Comparison of ENCODE assay signal across 1 cellular context in the genomic region with DNA sequence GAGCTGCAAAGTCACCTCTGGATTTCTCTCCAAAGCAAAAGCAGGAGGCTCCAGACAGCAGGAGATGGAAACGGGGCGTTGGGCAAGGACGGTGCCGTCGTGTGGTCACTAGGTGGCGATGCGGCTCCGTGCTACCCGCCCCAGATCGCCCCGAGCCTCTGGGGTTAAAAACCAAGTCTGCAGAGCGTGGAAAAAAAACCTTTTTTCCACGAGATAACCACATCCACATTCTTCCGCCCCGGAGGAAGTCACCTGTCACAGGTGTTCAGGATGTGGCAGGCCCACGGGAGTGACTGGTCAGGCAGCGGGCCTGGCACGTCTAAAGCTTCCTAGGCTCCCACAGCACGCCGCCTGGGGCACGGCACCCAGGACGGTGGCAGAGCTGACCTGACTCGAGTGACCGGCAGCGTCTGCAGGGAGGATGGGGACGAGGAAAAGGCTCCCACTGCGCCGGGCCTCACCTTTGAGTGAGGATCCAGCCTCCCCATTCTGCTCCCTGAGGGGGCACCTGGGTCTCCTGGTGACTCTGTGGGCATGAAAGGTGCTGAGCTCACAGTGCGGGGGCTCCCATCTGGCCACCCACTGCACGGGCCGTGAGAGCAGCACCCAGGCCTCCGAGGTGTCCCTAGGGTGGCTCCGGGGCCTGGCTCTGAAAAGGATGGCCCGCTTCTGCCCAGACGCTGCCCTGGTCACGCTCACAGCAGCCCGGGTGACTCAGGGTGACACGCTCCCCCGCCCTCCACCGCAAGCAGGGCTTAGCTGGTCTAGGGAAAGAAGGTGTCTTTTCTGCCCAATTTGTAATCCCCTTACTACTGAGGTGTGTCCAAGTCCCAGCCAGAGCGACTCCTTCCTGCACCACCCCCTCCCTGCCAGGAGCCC.
TF ChIP-seq lines count a peak whose summit lies in the region.

No MANE protein-coding gene starts in this region.

TF ChIP-seq in K562, 482 proteins besides CTCF, POLR2A, EP300 and RAD21 (continued from another document and continues in another):
- TF ChIP-seq JUND (IDR thresholded peaks at IDR 0.05; ENCODE audit: borderline replicate concordance, low read depth, low read length) (no peak), JUND (tag; IDR thresholded peaks at IDR 0.05; ENCODE audit: borderline replicate concordance, low read depth, low read length) (peak; percentile 27; the same call in 1 of the 3 replicates), EGR1 (conservative IDR thresholded peaks at IDR 0.05) (no peak), ZC3H8 (IDR thresholded peaks at IDR 0.05) (no peak), HMGN3 (IDR thresholded peaks at IDR 0.05; ENCODE audit: borderline replicate concordance, extremely low read depth, insufficient read length, low read depth, low read length) (peak; percentile 8), NR2C1 (IDR thresholded peaks at IDR 0.05) (no peak), NR2C1 (tag; IDR thresholded peaks at IDR 0.05) (no peak), ZNF668 (CRISPR knock-in tag; IDR thresholded peaks at IDR 0.05) (no peak), ETV5 (CRISPR knock-in tag; IDR thresholded peaks at IDR 0.05; ENCODE audit: low read depth) (peak; percentile 72), SP1 (CRISPR knock-in tag; IDR thresholded peaks at IDR 0.05) (peak; percentile 44; the same call in 1 of the 2 replicates), MAZ (CRISPR knock-in tag; conservative IDR thresholded peaks at IDR 0.05 in 1 of 2, IDR thresholded peaks at IDR 0.05 in 1 of 2) (peak; percentile 55 to 63; a peak in 3 of 4 replicates), ZNF583 (CRISPR knock-in tag; IDR thresholded peaks at IDR 0.05) (no peak), ZNF384 (IDR thresholded peaks at IDR 0.05; ENCODE audit: low read depth, low read length) (peak; percentile 83), RBM15 (IDR thresholded peaks at IDR 0.05; ENCODE audit: insufficient read depth, low read length) (no peak), ATF1 (CRISPR knock-in tag; IDR thresholded peaks at IDR 0.05) (no peak), ATF1 (tag; IDR thresholded peaks at IDR 0.05) (peak; percentile 32), GABPA (tag; conservative IDR thresholded peaks at IDR 0.05; ENCODE audit: low read depth) (peak; percentile 31; the same call in 1 of the 2 replicates), ESRRA (IDR thresholded peaks at IDR 0.05; ENCODE audit: borderline replicate concordance, low read depth) (peak; percentile 48; the same call in 1 of the 2 replicates), CC2D1A (IDR thresholded peaks at IDR 0.05) (peak; percentile 65; the same call in 1 of the 2 replicates), XRCC5 (IDR thresholded peaks at IDR 0.05; ENCODE audit: low read depth, low read length) (0 out of 2 replicates have a peak, but pooled peaks have one; percentile 22), SMC3 (conservative IDR thresholded peaks at IDR 0.05; ENCODE audit: insufficient read depth, low read depth, low read length) (peak; percentile 98), TEAD4 (IDR thresholded peaks at IDR 0.05; ENCODE audit: low read length) (peak; percentile 19; the same call in 1 of the 2 replicates), TEAD4 (CRISPR knock-in tag; IDR thresholded peaks at IDR 0.05; ENCODE audit: borderline replicate concordance) (no peak), CEBPG (CRISPR knock-in tag; IDR thresholded peaks at IDR 0.05) (no peak), CEBPG (tag; conservative IDR thresholded peaks at IDR 0.05 in 1 of 2, IDR thresholded peaks at IDR 0.05 in 1 of 2) (0 out of 4 replicates have a peak, but pooled peaks of 1 of the 2 experiments have one; percentile 9), ZEB2 (IDR thresholded peaks at IDR 0.05) (peak; percentile 84), RB1 (IDR thresholded peaks at IDR 0.05; ENCODE audit: low read depth) (peak; percentile 79), KLF16 (IDR thresholded peaks at IDR 0.05) (peak; percentile 55; the same call in 1 of the 2 replicates), CREB1 (IDR thresholded peaks at IDR 0.05) (no peak), CREB1 (CRISPR knock-in tag; IDR thresholded peaks at IDR 0.05) (peak; percentile 47; the same call in 1 of the 2 replicates), CREM (IDR thresholded peaks at IDR 0.05; ENCODE audit: low read depth) (peak; percentile 65; the same call in 1 of the 2 replicates), GABPB1 (CRISPR knock-in tag; IDR thresholded peaks at IDR 0.05) (peak; percentile 19; the same call in 1 of the 2 replicates), TSC22D4 (tag; IDR thresholded peaks at IDR 0.05) (no peak), ZKSCAN8 (CRISPR knock-in tag; IDR thresholded peaks at IDR 0.05) (no peak), FOXA1 (IDR thresholded peaks at IDR 0.05; ENCODE audit: borderline replicate concordance) (no peak), RNF2 (IDR thresholded peaks at IDR 0.05) (no peak), CXXC5 (CRISPR knock-in tag; IDR thresholded peaks at IDR 0.05) (peak; percentile 35; the same call in 1 of the 2 replicates), CTBP1 (IDR thresholded peaks at IDR 0.05; ENCODE audit: borderline replicate concordance) (peak; percentile 80), LCOR (CRISPR knock-in tag; IDR thresholded peaks at IDR 0.05) (0 out of 2 replicates have a peak, but pooled peaks have one; percentile 43), ARNT (IDR thresholded peaks at IDR 0.05) (no peak), ZKSCAN1 (IDR thresholded peaks at IDR 0.05; ENCODE audit: low read depth, low read length) (0 out of 2 replicates have a peak, but pooled peaks have one; percentile 23), BHLHE40 (IDR thresholded peaks at IDR 0.05; ENCODE audit: low read length) (peak; percentile 27; the same call in 1 of the 2 replicates), GATAD2A (IDR thresholded peaks at IDR 0.05) (0 out of 2 replicates have a peak, but pooled peaks have one; percentile 31), SOX6 (IDR thresholded peaks at IDR 0.05) (peak; percentile 32; the same call in 1 of the 2 replicates), HDAC1 (IDR thresholded peaks at IDR 0.05) (0 out of 4 replicates have a peak, but pooled peaks of 1 of the 2 experiments have one; percentile 17), TARDBP (IDR thresholded peaks at IDR 0.05) (0 out of 2 replicates have a peak, but pooled peaks have one; percentile 23), ARID2 (IDR thresholded peaks at IDR 0.05) (peak; percentile 70; the same call in 1 of the 2 replicates), SUPT5H (IDR thresholded peaks at IDR 0.05) (peak; percentile 28; the same call in 1 of the 2 replicates), RBFOX2 (IDR thresholded peaks at IDR 0.05; ENCODE audit: low read depth, low read length) (peak; percentile 47)
- TF ChIP-seq, protein P1, sequence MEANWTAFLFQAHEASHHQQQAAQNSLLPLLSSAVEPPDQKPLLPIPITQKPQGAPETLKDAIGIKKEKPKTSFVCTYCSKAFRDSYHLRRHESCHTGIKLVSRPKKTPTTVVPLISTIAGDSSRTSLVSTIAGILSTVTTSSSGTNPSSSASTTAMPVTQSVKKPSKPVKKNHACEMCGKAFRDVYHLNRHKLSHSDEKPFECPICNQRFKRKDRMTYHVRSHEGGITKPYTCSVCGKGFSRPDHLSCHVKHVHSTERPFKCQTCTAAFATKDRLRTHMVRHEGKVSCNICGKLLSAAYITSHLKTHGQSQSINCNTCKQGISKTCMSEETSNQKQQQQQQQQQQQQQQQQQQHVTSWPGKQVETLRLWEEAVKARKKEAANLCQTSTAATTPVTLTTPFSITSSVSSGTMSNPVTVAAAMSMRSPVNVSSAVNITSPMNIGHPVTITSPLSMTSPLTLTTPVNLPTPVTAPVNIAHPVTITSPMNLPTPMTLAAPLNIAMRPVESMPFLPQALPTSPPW (CRISPR knock-in tag; IDR thresholded peaks at IDR 0.05): peak; percentile 37; the same call in 1 of the 2 replicates
- TF ChIP-seq, protein P2, sequence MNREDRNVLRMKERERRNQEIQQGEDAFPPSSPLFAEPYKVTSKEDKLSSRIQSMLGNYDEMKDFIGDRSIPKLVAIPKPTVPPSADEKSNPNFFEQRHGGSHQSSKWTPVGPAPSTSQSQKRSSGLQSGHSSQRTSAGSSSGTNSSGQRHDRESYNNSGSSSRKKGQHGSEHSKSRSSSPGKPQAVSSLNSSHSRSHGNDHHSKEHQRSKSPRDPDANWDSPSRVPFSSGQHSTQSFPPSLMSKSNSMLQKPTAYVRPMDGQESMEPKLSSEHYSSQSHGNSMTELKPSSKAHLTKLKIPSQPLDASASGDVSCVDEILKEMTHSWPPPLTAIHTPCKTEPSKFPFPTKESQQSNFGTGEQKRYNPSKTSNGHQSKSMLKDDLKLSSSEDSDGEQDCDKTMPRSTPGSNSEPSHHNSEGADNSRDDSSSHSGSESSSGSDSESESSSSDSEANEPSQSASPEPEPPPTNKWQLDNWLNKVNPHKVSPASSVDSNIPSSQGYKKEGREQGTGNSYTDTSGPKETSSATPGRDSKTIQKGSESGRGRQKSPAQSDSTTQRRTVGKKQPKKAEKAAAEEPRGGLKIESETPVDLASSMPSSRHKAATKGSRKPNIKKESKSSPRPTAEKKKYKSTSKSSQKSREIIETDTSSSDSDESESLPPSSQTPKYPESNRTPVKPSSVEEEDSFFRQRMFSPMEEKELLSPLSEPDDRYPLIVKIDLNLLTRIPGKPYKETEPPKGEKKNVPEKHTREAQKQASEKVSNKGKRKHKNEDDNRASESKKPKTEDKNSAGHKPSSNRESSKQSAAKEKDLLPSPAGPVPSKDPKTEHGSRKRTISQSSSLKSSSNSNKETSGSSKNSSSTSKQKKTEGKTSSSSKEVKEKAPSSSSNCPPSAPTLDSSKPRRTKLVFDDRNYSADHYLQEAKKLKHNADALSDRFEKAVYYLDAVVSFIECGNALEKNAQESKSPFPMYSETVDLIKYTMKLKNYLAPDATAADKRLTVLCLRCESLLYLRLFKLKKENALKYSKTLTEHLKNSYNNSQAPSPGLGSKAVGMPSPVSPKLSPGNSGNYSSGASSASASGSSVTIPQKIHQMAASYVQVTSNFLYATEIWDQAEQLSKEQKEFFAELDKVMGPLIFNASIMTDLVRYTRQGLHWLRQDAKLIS (CRISPR knock-in tag; IDR thresholded peaks at IDR 0.05): 0 out of 2 replicates have a peak, but pooled peaks have one; percentile 29
- TF ChIP-seq, protein P3, sequence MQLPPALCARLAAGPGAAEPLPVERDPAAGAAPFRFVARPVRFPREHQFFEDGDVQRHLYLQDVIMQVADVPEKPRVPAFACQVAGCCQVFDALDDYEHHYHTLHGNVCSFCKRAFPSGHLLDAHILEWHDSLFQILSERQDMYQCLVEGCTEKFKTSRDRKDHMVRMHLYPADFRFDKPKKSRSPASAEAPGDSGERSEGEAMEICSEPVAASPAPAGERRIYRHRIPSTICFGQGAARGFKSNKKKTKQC (CRISPR knock-in tag; IDR thresholded peaks at IDR 0.05): 0 out of 2 replicates have a peak, but pooled peaks have one; percentile 46
- TF ChIP-seq, protein P4, sequence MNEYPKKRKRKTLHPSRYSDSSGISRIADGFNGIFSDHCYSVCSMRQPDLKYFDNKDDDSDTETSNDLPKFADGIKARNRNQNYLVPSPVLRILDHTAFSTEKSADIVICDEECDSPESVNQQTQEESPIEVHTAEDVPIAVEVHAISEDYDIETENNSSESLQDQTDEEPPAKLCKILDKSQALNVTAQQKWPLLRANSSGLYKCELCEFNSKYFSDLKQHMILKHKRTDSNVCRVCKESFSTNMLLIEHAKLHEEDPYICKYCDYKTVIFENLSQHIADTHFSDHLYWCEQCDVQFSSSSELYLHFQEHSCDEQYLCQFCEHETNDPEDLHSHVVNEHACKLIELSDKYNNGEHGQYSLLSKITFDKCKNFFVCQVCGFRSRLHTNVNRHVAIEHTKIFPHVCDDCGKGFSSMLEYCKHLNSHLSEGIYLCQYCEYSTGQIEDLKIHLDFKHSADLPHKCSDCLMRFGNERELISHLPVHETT (CRISPR knock-in tag; conservative IDR thresholded peaks at IDR 0.05 in 1 of 2, IDR thresholded peaks at IDR 0.05 in 1 of 2): no peak
- TF ChIP-seq, protein P5, sequence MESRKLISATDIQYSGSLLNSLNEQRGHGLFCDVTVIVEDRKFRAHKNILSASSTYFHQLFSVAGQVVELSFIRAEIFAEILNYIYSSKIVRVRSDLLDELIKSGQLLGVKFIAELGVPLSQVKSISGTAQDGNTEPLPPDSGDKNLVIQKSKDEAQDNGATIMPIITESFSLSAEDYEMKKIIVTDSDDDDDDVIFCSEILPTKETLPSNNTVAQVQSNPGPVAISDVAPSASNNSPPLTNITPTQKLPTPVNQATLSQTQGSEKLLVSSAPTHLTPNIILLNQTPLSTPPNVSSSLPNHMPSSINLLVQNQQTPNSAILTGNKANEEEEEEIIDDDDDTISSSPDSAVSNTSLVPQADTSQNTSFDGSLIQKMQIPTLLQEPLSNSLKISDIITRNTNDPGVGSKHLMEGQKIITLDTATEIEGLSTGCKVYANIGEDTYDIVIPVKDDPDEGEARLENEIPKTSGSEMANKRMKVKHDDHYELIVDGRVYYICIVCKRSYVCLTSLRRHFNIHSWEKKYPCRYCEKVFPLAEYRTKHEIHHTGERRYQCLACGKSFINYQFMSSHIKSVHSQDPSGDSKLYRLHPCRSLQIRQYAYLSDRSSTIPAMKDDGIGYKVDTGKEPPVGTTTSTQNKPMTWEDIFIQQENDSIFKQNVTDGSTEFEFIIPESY (CRISPR knock-in tag; IDR thresholded peaks at IDR 0.05): peak; percentile 64
- TF ChIP-seq, protein P6, sequence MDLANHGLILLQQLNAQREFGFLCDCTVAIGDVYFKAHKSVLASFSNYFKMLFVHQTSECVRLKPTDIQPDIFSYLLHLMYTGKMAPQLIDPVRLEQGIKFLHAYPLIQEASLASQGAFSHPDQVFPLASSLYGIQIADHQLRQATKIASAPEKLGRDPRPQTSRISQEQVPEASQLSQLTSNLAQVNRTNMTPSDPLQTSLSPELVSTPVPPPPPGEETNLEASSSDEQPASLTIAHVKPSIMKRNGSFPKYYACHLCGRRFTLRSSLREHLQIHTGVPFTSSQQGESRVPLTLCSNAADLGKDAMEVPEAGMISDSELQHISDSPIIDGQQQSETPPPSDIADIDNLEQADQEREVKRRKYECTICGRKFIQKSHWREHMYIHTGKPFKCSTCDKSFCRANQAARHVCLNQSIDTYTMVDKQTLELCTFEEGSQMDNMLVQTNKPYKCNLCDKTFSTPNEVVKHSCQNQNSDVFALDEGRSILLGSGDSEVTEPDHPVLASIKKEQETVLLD (IDR thresholded peaks at IDR 0.05): peak; percentile 74
- TF ChIP-seq, protein P7, sequence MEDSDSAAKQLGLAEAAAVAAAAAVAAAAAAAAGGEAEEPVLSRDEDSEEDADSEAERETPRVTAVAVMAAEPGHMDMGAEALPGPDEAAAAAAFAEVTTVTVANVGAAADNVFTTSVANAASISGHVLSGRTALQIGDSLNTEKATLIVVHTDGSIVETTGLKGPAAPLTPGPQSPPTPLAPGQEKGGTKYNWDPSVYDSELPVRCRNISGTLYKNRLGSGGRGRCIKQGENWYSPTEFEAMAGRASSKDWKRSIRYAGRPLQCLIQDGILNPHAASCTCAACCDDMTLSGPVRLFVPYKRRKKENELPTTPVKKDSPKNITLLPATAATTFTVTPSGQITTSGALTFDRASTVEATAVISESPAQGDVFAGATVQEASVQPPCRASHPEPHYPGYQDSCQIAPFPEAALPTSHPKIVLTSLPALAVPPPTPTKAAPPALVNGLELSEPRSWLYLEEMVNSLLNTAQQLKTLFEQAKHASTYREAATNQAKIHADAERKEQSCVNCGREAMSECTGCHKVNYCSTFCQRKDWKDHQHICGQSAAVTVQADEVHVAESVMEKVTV (CRISPR knock-in tag; IDR thresholded peaks at IDR 0.05): peak; percentile 98
- TF ChIP-seq, protein P8, sequence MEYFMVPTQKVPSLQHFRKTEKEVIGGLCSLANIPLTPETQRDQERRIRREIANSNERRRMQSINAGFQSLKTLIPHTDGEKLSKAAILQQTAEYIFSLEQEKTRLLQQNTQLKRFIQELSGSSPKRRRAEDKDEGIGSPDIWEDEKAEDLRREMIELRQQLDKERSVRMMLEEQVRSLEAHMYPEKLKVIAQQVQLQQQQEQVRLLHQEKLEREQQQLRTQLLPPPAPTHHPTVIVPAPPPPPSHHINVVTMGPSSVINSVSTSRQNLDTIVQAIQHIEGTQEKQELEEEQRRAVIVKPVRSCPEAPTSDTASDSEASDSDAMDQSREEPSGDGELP (CRISPR knock-in tag; IDR thresholded peaks at IDR 0.05; ENCODE audit: borderline replicate concordance): peak; percentile 74; the same call in 1 of the 2 replicates
